In genomic region chr11:76231339-76231738, GRCh38 we compare ENCODE assay signal across 20 cellular contexts. TPM values are rescaled to one million over a fixed set of nuclear protein-coding genes. Genes with fewer than 3 reads are reported as not detected.
DNase-seq lines count a peak whose midpoint lies in the region; ATAC-seq and TF ChIP-seq lines count a peak whose summit lies in the region.
"Had no signal": no experiment of that assay in that cellular context is flagged by ENCODE, and none has a peak within 500 bp of the region (broad histone marks: within the 10 kb centered on the region; RNA-seq: fewer than 3 reads in every experiment).

No MANE protein-coding gene starts in this region.

- H3K4me2 ChIP-seq in Loucy (ENCODE audit: low read depth, low read length, poor library complexity, severe bottlenecking) = peak overlapping the region; percentile 85

- H3K4me3 Mint-ChIP-seq in activated CD4-positive, alpha-beta T cell treated with anti-CD3 and anti-CD28 coated beads, Interleukin-2, amount 10 ng/mL, durations not matched to agents 24 days and 14 days = peak overlapping the region; percentile 3
- no peak overlapping the region for H3K4me3 Mint-ChIP-seq in activated CD4-positive, alpha-beta T cell treated with anti-CD3 and anti-CD28 coated beads for 36 hours
- H3K4me3 Mint-ChIP-seq in CD4-positive, CD25-positive, alpha-beta regulatory T cell = peak overlapping the region in 2 of 4 donors; percentile 85 to 96
- H3K4me3 Mint-ChIP-seq in nephron = peak overlapping the region in 1 of 3 experiments; percentile 55
- no peak overlapping the region for H3K4me3 Mint-ChIP-seq in activated T-helper 2 cell treated with anti-CD3 and anti-CD28 coated beads, Interferon-gamma antibody, Interleukin-2, Interleukin-4, amounts not matched to agents 10 μg/mL and 5 μg/mL and 100 μg/mL, durations not matched to agents 14 hours and 24 hours and 36 hours (ENCODE audit: low read depth)
- no peak overlapping the region for H3K4me3 Mint-ChIP-seq in stimulated activated memory B cell treated with anti-CD40 and anti-IgM and Interleukin-4, amounts not matched to agents 10 μg/mL and 1 μg/mL and 100 μg/mL, for 72 hours

- H3K79me2 ChIP-seq in Loucy (ENCODE audit: insufficient read depth, low read length) = no peaks in the 10 kb centered on the region

- DNase-seq in activated CD4-positive, alpha-beta T cell treated with anti-CD3 and anti-CD28 coated beads, Interleukin-2, amount 10 ng/mL, durations not matched to agents 24 days and 14 days = no peak
- no peak for DNase-seq in activated CD4-positive, alpha-beta T cell treated with anti-CD3 and anti-CD28 coated beads for 36 hours
- DNase-seq in CD4-positive, CD25-positive, alpha-beta regulatory T cell = no peak
- no peak for DNase-seq in activated T-helper 2 cell treated with anti-CD3 and anti-CD28 coated beads, Interferon-gamma antibody, Interleukin-2, Interleukin-4, amounts not matched to agents 10 μg/mL and 5 μg/mL and 100 μg/mL, durations not matched to agents 14 hours and 24 hours and 36 hours (ENCODE audit: low spot score)
- DNase-seq: 8988T, DMS 273 treated with DMSO at 0.1 percent for 48 hours, GF-D8, H7, MV-4-11, NCI-H1417, NCI-H2029, NCI-H2171, NCI-H446 treated with DMSO at 0.1 percent for 48 hours had no signal

- POLR2A ChIA-PET in activated CD4-positive, alpha-beta T cell treated with anti-CD3 and anti-CD28 coated beads for 36 hours (lab: Charles Lee) = no interaction called here

- no peak for ATAC-seq in activated CD4-positive, alpha-beta T cell treated with anti-CD3 and anti-CD28 coated beads for 36 hours
- no peak for ATAC-seq in CD4-positive, CD25-positive, alpha-beta regulatory T cell (ENCODE audit: low read depth in 2 of 2)
- ATAC-seq in GM18498 (IDR thresholded peaks at IDR 0.05; ENCODE audit: unreplicated experiment) = no peak
- no peak for ATAC-seq in stimulated activated memory B cell treated with anti-CD40 and anti-IgM and Interleukin-4, amounts not matched to agents 10 μg/mL and 1 μg/mL and 100 μg/mL, for 72 hours

- H3K9me2 ChIP-seq in Loucy (replicated peaks; ENCODE audit: low read depth, low read length) = no peaks in the 10 kb centered on the region

- no peaks in the 10 kb centered on the region for H3K9me3 Mint-ChIP-seq in activated CD4-positive, alpha-beta T cell treated with anti-CD3 and anti-CD28 coated beads, Interleukin-2, amount 10 ng/mL, durations not matched to agents 24 days and 14 days
- no peaks in the 10 kb centered on the region for H3K9me3 Mint-ChIP-seq in activated CD4-positive, alpha-beta T cell treated with anti-CD3 and anti-CD28 coated beads for 36 hours (ENCODE audit: low read depth)
- H3K9me3 Mint-ChIP-seq in CD4-positive, CD25-positive, alpha-beta regulatory T cell = peaks cover 0 to 3% (median 0%) of the 10 kb centered on the region in 7 donors
- H3K9me3 Mint-ChIP-seq in nephron = no peaks in the 10 kb centered on the region
- H3K9me3 Mint-ChIP-seq in activated T-helper 2 cell treated with anti-CD3 and anti-CD28 coated beads, Interferon-gamma antibody, Interleukin-2, Interleukin-4, amounts not matched to agents 10 μg/mL and 5 μg/mL and 100 μg/mL, durations not matched to agents 14 hours and 24 hours and 36 hours = no peaks in the 10 kb centered on the region
- no peaks in the 10 kb centered on the region for H3K9me3 Mint-ChIP-seq in stimulated activated memory B cell treated with anti-CD40 and anti-IgM and Interleukin-4, amounts not matched to agents 10 μg/mL and 1 μg/mL and 100 μg/mL, for 72 hours

- H3K27ac ChIP-seq in CD4-positive, CD25-positive, alpha-beta regulatory T cell (ENCODE audit: insufficient read depth, low read length, poor library complexity, severe bottlenecking) = no peak overlapping the region
- H3K27ac ChIP-seq: SJCRH30 had no signal

- peaks cover 5% of the 10 kb centered on the region for H3K27me3 Mint-ChIP-seq in activated CD4-positive, alpha-beta T cell treated with anti-CD3 and anti-CD28 coated beads, Interleukin-2, amount 10 ng/mL, durations not matched to agents 24 days and 14 days
- peaks cover 3% of the 10 kb centered on the region for H3K27me3 Mint-ChIP-seq in activated CD4-positive, alpha-beta T cell treated with anti-CD3 and anti-CD28 coated beads for 36 hours
- H3K27me3 Mint-ChIP-seq in CD4-positive, CD25-positive, alpha-beta regulatory T cell = peaks cover 20% of the 10 kb centered on the region
- peaks cover 46% of the 10 kb centered on the region for H3K27me3 Mint-ChIP-seq in nephron (ENCODE audit: low read depth)
- peaks cover 15% of the 10 kb centered on the region for H3K27me3 Mint-ChIP-seq in activated T-helper 2 cell treated with anti-CD3 and anti-CD28 coated beads, Interferon-gamma antibody, Interleukin-2, Interleukin-4, amounts not matched to agents 10 μg/mL and 5 μg/mL and 100 μg/mL, durations not matched to agents 14 hours and 24 hours and 36 hours (ENCODE audit: low read depth)
- H3K27me3 Mint-ChIP-seq in stimulated activated memory B cell treated with anti-CD40 and anti-IgM and Interleukin-4, amounts not matched to agents 10 μg/mL and 1 μg/mL and 100 μg/mL, for 72 hours = peaks cover 7% of the 10 kb centered on the region
- H3K27me3 Mint-ChIP-seq: IgD-negative memory B cell had no signal

- H4K20me1 ChIP-seq in Loucy (ENCODE audit: insufficient read depth, low read length, poor library complexity, severe bottlenecking) = no peaks in the 10 kb centered on the region

- H3K9ac ChIP-seq in Loucy (ENCODE audit: low read depth, low read length, poor library complexity, severe bottlenecking) = peak overlapping the region; percentile 76

- H3K36me3 ChIP-seq in CD4-positive, CD25-positive, alpha-beta regulatory T cell (ENCODE audit: control insufficient read depth, insufficient read depth, low read length) = no peaks in the 10 kb centered on the region
- H3K36me3 ChIP-seq in Loucy (ENCODE audit: insufficient read depth, low read length) = no peaks in the 10 kb centered on the region
- H3K36me3 ChIP-seq: SJCRH30 had no signal

- no peak overlapping the region for H2AFZ ChIP-seq in Loucy (ENCODE audit: low read length)

- H3K4me1 Mint-ChIP-seq in activated CD4-positive, alpha-beta T cell treated with anti-CD3 and anti-CD28 coated beads, Interleukin-2, amount 10 ng/mL, durations not matched to agents 24 days and 14 days = peaks cover 49% of the 10 kb centered on the region
- H3K4me1 Mint-ChIP-seq in activated CD4-positive, alpha-beta T cell treated with anti-CD3 and anti-CD28 coated beads for 36 hours = peaks cover 46% of the 10 kb centered on the region
- H3K4me1 Mint-ChIP-seq in CD4-positive, CD25-positive, alpha-beta regulatory T cell = peaks cover 8 to 47% (median 32%) of the 10 kb centered on the region in 4 donors
- H3K4me1 Mint-ChIP-seq in nephron = peaks cover 8% of the 10 kb centered on the region
- H3K4me1 Mint-ChIP-seq in activated T-helper 2 cell treated with anti-CD3 and anti-CD28 coated beads, Interferon-gamma antibody, Interleukin-2, Interleukin-4, amounts not matched to agents 10 μg/mL and 5 μg/mL and 100 μg/mL, durations not matched to agents 14 hours and 24 hours and 36 hours (ENCODE audit: low read depth) = peaks cover 48% of the 10 kb centered on the region
- H3K4me1 Mint-ChIP-seq in stimulated activated memory B cell treated with anti-CD40 and anti-IgM and Interleukin-4, amounts not matched to agents 10 μg/mL and 1 μg/mL and 100 μg/mL, for 72 hours = peaks cover 37% of the 10 kb centered on the region

- no peaks in the 10 kb centered on the region for H3K27me3 ChIP-seq in CD4-positive, CD25-positive, alpha-beta regulatory T cell (ENCODE audit: control insufficient read depth, insufficient read depth, low read length)
- no peaks in the 10 kb centered on the region for H3K27me3 ChIP-seq in Loucy (ENCODE audit: insufficient read depth, low read length, poor library complexity, severe bottlenecking)
- H3K27me3 ChIP-seq: SJCRH30 had no signal

- peak overlapping the region; percentile 6 for H3K27ac Mint-ChIP-seq in activated CD4-positive, alpha-beta T cell treated with anti-CD3 and anti-CD28 coated beads, Interleukin-2, amount 10 ng/mL, durations not matched to agents 24 days and 14 days
- H3K27ac Mint-ChIP-seq in activated CD4-positive, alpha-beta T cell treated with anti-CD3 and anti-CD28 coated beads for 36 hours = no peak overlapping the region
- peak overlapping the region in 2 of 3 donors; percentile 4 to 73 for H3K27ac Mint-ChIP-seq in CD4-positive, CD25-positive, alpha-beta regulatory T cell
- peak overlapping the region in 2 of 3 experiments; percentile 22 to 73 for H3K27ac Mint-ChIP-seq in nephron
- no peak overlapping the region for H3K27ac Mint-ChIP-seq in activated T-helper 2 cell treated with anti-CD3 and anti-CD28 coated beads, Interferon-gamma antibody, Interleukin-2, Interleukin-4, amounts not matched to agents 10 μg/mL and 5 μg/mL and 100 μg/mL, durations not matched to agents 14 hours and 24 hours and 36 hours
- H3K27ac Mint-ChIP-seq in stimulated activated memory B cell treated with anti-CD40 and anti-IgM and Interleukin-4, amounts not matched to agents 10 μg/mL and 1 μg/mL and 100 μg/mL, for 72 hours = no peak overlapping the region

- H3K36me3 Mint-ChIP-seq in activated CD4-positive, alpha-beta T cell treated with anti-CD3 and anti-CD28 coated beads, Interleukin-2, amount 10 ng/mL, durations not matched to agents 24 days and 14 days (ENCODE audit: low read depth) = peaks cover 2% of the 10 kb centered on the region
- peaks cover 6% of the 10 kb centered on the region for H3K36me3 Mint-ChIP-seq in activated CD4-positive, alpha-beta T cell treated with anti-CD3 and anti-CD28 coated beads for 36 hours (ENCODE audit: low read depth)
- H3K36me3 Mint-ChIP-seq in CD4-positive, CD25-positive, alpha-beta regulatory T cell = no peaks in the 10 kb centered on the region
- H3K36me3 Mint-ChIP-seq in nephron (ENCODE audit: low read depth) = no peaks in the 10 kb centered on the region
- no peaks in the 10 kb centered on the region for H3K36me3 Mint-ChIP-seq in activated T-helper 2 cell treated with anti-CD3 and anti-CD28 coated beads, Interferon-gamma antibody, Interleukin-2, Interleukin-4, amounts not matched to agents 10 μg/mL and 5 μg/mL and 100 μg/mL, durations not matched to agents 14 hours and 24 hours and 36 hours (ENCODE audit: low read depth)
- H3K36me3 Mint-ChIP-seq in stimulated activated memory B cell treated with anti-CD40 and anti-IgM and Interleukin-4, amounts not matched to agents 10 μg/mL and 1 μg/mL and 100 μg/mL, for 72 hours = no peaks in the 10 kb centered on the region
- H3K36me3 Mint-ChIP-seq: IgD-negative memory B cell had no signal

- H3K4me3 ChIP-seq in CD4-positive, CD25-positive, alpha-beta regulatory T cell (ENCODE audit: low read depth, low read length) = no peak overlapping the region
- peak overlapping the region; percentile 58 for H3K4me3 ChIP-seq in Loucy (ENCODE audit: low read length, poor library complexity, severe bottlenecking)
- H3K4me3 ChIP-seq: SJCRH30 had no signal

- TF ChIP-seq CTCF in Loucy (conservative IDR thresholded peaks at IDR 0.05; ENCODE audit: low read length) (no peak), nephron (IDR thresholded peaks at IDR 0.05; ENCODE audit: unreplicated experiment in 3 of 3) (no peak)

- H3F3A ChIP-seq in Loucy (ENCODE audit: low read depth) = peaks cover 7% of the 10 kb centered on the region

- intact Hi-C loops in activated CD4-positive, alpha-beta T cell treated with anti-CD3 and anti-CD28 coated beads, Interleukin-2, amount 10 ng/mL, durations not matched to agents 24 days and 14 days (cut with micrococcal nuclease) = loop anchor here (10.0 kb wide), 1 partner anchor 573 kb away; no protein-coding TSS in a partner anchor
- intact Hi-C loops in activated CD4-positive, alpha-beta T cell treated with anti-CD3 and anti-CD28 coated beads for 36 hours (cut with DNase I, micrococcal nuclease) = no loop called here
- intact Hi-C loops in activated T-helper 2 cell treated with anti-CD3 and anti-CD28 coated beads, Interferon-gamma antibody, Interleukin-2, Interleukin-4, amounts not matched to agents 10 μg/mL and 5 μg/mL and 100 μg/mL, durations not matched to agents 14 hours and 24 hours and 36 hours (cut with micrococcal nuclease) = loop anchor here (10.0 kb wide), 3 partner anchors 417 to 553 kb away; partner anchors contain the start of genes LRRC32, TSKU and UVRAG

- CTCF ChIA-PET in activated CD4-positive, alpha-beta T cell treated with anti-CD3 and anti-CD28 coated beads for 36 hours (lab: Charles Lee) = interaction anchor here (1.9 kb wide), 1 partner anchor 23 kb away, joined by 12 read pairs; no protein-coding TSS in a partner anchor

- H3K9me3 ChIP-seq in CD4-positive, CD25-positive, alpha-beta regulatory T cell (ENCODE audit: control insufficient read depth in 2 of 2, low read length in 2 of 2) = no peaks in the 10 kb centered on the region
- no peaks in the 10 kb centered on the region for H3K9me3 ChIP-seq in Loucy (ENCODE audit: insufficient read depth, low read depth, low read length)
- H3K9me3 ChIP-seq: SJCRH30 had no signal

- peaks cover 42% of the 10 kb centered on the region for H3K4me1 ChIP-seq in CD4-positive, CD25-positive, alpha-beta regulatory T cell (ENCODE audit: control insufficient read depth, insufficient read depth, low read length, poor library complexity, severe bottlenecking)
- H3K4me1 ChIP-seq in Loucy (ENCODE audit: insufficient read depth, low read length, poor library complexity, severe bottlenecking) = peaks cover 52% of the 10 kb centered on the region

RNA-seq across cellular contexts. Expression of gene WNT11, which starts 25.0 kb away (rescaled TPM):
- 0.69 and 1.2 TPM in 2 replicates for total RNA-seq in activated CD4-positive, alpha-beta T cell treated with anti-CD3 and anti-CD28 coated beads, Interleukin-2, amount 10 ng/mL, durations not matched to agents 24 days and 14 days
- not detected for total RNA-seq in activated CD4-positive, alpha-beta T cell treated with anti-CD3 and anti-CD28 coated beads for 36 hours
- not detected for total RNA-seq in CD4-positive, CD25-positive, alpha-beta regulatory T cell
- polyA plus RNA-seq in CD4-positive, CD25-positive, alpha-beta regulatory T cell = 1 to 10 TPM in 1 of 4 donors, under 1 TPM in 1, not detected in 2; 0.43 to 1.2 TPM
- total RNA-seq in activated T-helper 2 cell treated with anti-CD3 and anti-CD28 coated beads, Interferon-gamma antibody, Interleukin-2, Interleukin-4, amounts not matched to agents 10 μg/mL and 5 μg/mL and 100 μg/mL, durations not matched to agents 14 hours and 24 hours and 36 hours = 0.91 TPM in 1 of 2 replicates, not detected in the other
- total RNA-seq: HT1080 had no signal
- polyA plus RNA-seq: IgD-negative memory B cell had no signal

Comparison
In these comparisons a context has a peak if more than half of its experiments do, and no peak if none do; other contexts are left out.
1. H3K27ac Mint-ChIP-seq: peak in activated CD4-positive, alpha-beta T cell treated with anti-CD3 and anti-CD28 coated beads, Interleukin-2, amount 10 ng/mL, durations not matched to agents 24 days and 14 days (single experiment), CD4-positive, CD25-positive, alpha-beta regulatory T cell (2 of 3) and nephron (2 of 3); none in activated CD4-positive, alpha-beta T cell treated with anti-CD3 and anti-CD28 coated beads for 36 hours (single experiment), activated T-helper 2 cell treated with anti-CD3 and anti-CD28 coated beads, Interferon-gamma antibody, Interleukin-2, Interleukin-4, amounts not matched to agents 10 μg/mL and 5 μg/mL and 100 μg/mL, durations not matched to agents 14 hours and 24 hours and 36 hours (single experiment) and stimulated activated memory B cell treated with anti-CD40 and anti-IgM and Interleukin-4, amounts not matched to agents 10 μg/mL and 1 μg/mL and 100 μg/mL, for 72 hours (single experiment).
2. intact Hi-C loops: an anchor here in activated CD4-positive, alpha-beta T cell treated with anti-CD3 and anti-CD28 coated beads, Interleukin-2, amount 10 ng/mL, durations not matched to agents 24 days and 14 days (10.0 kb wide) and activated T-helper 2 cell treated with anti-CD3 and anti-CD28 coated beads, Interferon-gamma antibody, Interleukin-2, Interleukin-4, amounts not matched to agents 10 μg/mL and 5 μg/mL and 100 μg/mL, durations not matched to agents 14 hours and 24 hours and 36 hours (10.0 kb wide); none called in activated CD4-positive, alpha-beta T cell treated with anti-CD3 and anti-CD28 coated beads for 36 hours.